Comparison of ENCODE assay signal across 1 cellular context in genomic region chr10:61943699-61944444, GRCh38.
TF ChIP-seq lines count a peak whose summit lies in the region.

No MANE protein-coding gene starts in this region.

TF ChIP-seq in liver, 16 proteins besides CTCF, POLR2A, EP300 and RAD21 (continued from another document):
- TF ChIP-seq REST (IDR thresholded peaks at IDR 0.05) (no peak), MAX (IDR thresholded peaks at IDR 0.05) (peak; percentile 38), HNF4A (conservative IDR thresholded peaks at IDR 0.05) (peak in 1 of 2 donors; percentile 20), SP1 (IDR thresholded peaks at IDR 0.05) (peak; percentile 28)
